ENCODE assay signal across 1 cellular context in genomic region chr3:39406368-39407258, GRCh38.
TF ChIP-seq lines count a peak whose summit lies in the region.

TSS of gene RPSA (plus strand) at chr3:39406720. CDS start at chr3:39407654, 934 bp downstream.

TF ChIP-seq in K562, 482 proteins besides CTCF, POLR2A, EP300 and RAD21 (continued from another document and continues in another):
- TF ChIP-seq ZBTB12 (CRISPR knock-in tag; IDR thresholded peaks at IDR 0.05) (peak; percentile 91), CBFB (CRISPR knock-in tag; IDR thresholded peaks at IDR 0.05) (no peak), GATAD2A (IDR thresholded peaks at IDR 0.05) (0 out of 2 replicates have a peak, but pooled peaks have one; percentile 50), MCM3 (IDR thresholded peaks at IDR 0.05) (no peak), ZNF778 (CRISPR knock-in tag; IDR thresholded peaks at IDR 0.05) (no peak), SETDB1 (IDR thresholded peaks at IDR 0.05; ENCODE audit: low read length) (no peak), EP400 (IDR thresholded peaks at IDR 0.05) (peak; percentile 100), ZNF780A (CRISPR knock-in tag; IDR thresholded peaks at IDR 0.05) (no peak), CHD1 (IDR thresholded peaks at IDR 0.05; ENCODE audit: low read length) (peak; percentile 71), CBX3 (IDR thresholded peaks at IDR 0.05; ENCODE audit: borderline replicate concordance in 1 of 2, low read length in 2 of 2) (peak in 1 of 2 experiments; percentile 12; a peak in 1 of 3 replicates), MEF2A (IDR thresholded peaks at IDR 0.05; ENCODE audit: control insufficient read depth, low read depth, low read length) (no peak), RFX7 (CRISPR knock-in tag; IDR thresholded peaks at IDR 0.05) (no peak), SMAD4 (CRISPR knock-in tag; conservative IDR thresholded peaks at IDR 0.05) (peak; percentile 84), HDAC8 (tag; IDR thresholded peaks at IDR 0.05) (peak; percentile 87), FOXJ3 (CRISPR knock-in tag; IDR thresholded peaks at IDR 0.05) (no peak), NFXL1 (CRISPR knock-in tag; IDR thresholded peaks at IDR 0.05) (no peak; the same call in 1 of the 2 replicates), SMAD1 (IDR thresholded peaks at IDR 0.05; ENCODE audit: low read depth, low read length, partially characterized antibody) (peak; percentile 95), ZBTB8A (IDR thresholded peaks at IDR 0.05; ENCODE audit: partially characterized antibody) (no peak), ETV1 (tag; conservative IDR thresholded peaks at IDR 0.05; ENCODE audit: low read depth) (peak; percentile 73; the same call in 1 of the 2 replicates), SRSF3 (IDR thresholded peaks at IDR 0.05; ENCODE audit: insufficient read depth, low read length) (peak; percentile 86; the same call in 1 of the 2 replicates), ELK1 (CRISPR knock-in tag; IDR thresholded peaks at IDR 0.05) (no peak), ZNF431 (CRISPR knock-in tag; IDR thresholded peaks at IDR 0.05) (peak; percentile 76; the same call in 1 of the 2 replicates), ZNF354B (CRISPR knock-in tag; IDR thresholded peaks at IDR 0.05) (no peak; the same call in 1 of the 2 replicates), HMGXB4 (CRISPR knock-in tag; IDR thresholded peaks at IDR 0.05) (peak; percentile 86; the same call in 1 of the 2 replicates), THRAP3 (IDR thresholded peaks at IDR 0.05; ENCODE audit: borderline replicate concordance) (no peak), U2AF2 (optimal IDR thresholded peaks at IDR 0.05; ENCODE audit: low read depth, low read length) (no peak), PREB (CRISPR knock-in tag; IDR thresholded peaks at IDR 0.05) (no peak; the same call in 1 of the 2 replicates), SMARCB1 (IDR thresholded peaks at IDR 0.05; ENCODE audit: insufficient read length, low read depth) (no peak), GATAD2B (IDR thresholded peaks at IDR 0.05; ENCODE audit: borderline replicate concordance) (peak; percentile 10; the same call in 1 of the 2 replicates), HDAC6 (IDR thresholded peaks at IDR 0.05; ENCODE audit: low read depth, low read length) (no peak), ARID3A (IDR thresholded peaks at IDR 0.05; ENCODE audit: borderline replicate concordance, low read depth, low read length) (no peak), ZNF232 (CRISPR knock-in tag; IDR thresholded peaks at IDR 0.05) (peak; percentile 82; the same call in 1 of the 2 replicates), TCF7 (IDR thresholded peaks at IDR 0.05; ENCODE audit: borderline replicate concordance) (no peak), SNAPC5 (CRISPR knock-in tag; IDR thresholded peaks at IDR 0.05) (no peak), YBX1 (IDR thresholded peaks at IDR 0.05) (no peak), MAZ (CRISPR knock-in tag; conservative IDR thresholded peaks at IDR 0.05 in 1 of 2, IDR thresholded peaks at IDR 0.05 in 1 of 2) (peak; percentile 83 to 95), KAT8 (IDR thresholded peaks at IDR 0.05; ENCODE audit: low read depth) (no peak), E4F1 (CRISPR knock-in tag; IDR thresholded peaks at IDR 0.05; ENCODE audit: borderline replicate concordance) (no peak), E2F8 (IDR thresholded peaks at IDR 0.05; ENCODE audit: low read depth, partially characterized antibody) (peak; percentile 92), HBP1 (CRISPR knock-in tag; IDR thresholded peaks at IDR 0.05) (peak; percentile 84), MAFK (IDR thresholded peaks at IDR 0.05; ENCODE audit: low read length) (no peak), ZFP30 (CRISPR knock-in tag; IDR thresholded peaks at IDR 0.05; ENCODE audit: borderline replicate concordance) (no peak), CBX1 (IDR thresholded peaks at IDR 0.05; ENCODE audit: low read depth) (peak; percentile 86), RBFOX2 (IDR thresholded peaks at IDR 0.05; ENCODE audit: low read depth, low read length) (peak; percentile 100), CREBBP (IDR thresholded peaks at IDR 0.05; ENCODE audit: low read depth, low read length) (no peak), NR2F6 (CRISPR knock-in tag; IDR thresholded peaks at IDR 0.05) (no peak), NKRF (IDR thresholded peaks at IDR 0.05; ENCODE audit: borderline replicate concordance) (peak; percentile 100), CSDE1 (IDR thresholded peaks at IDR 0.05) (no peak), FIP1L1 (IDR thresholded peaks at IDR 0.05; ENCODE audit: low read depth, low read length, poor library complexity, severe bottlenecking) (peak; percentile 97), EHMT2 (IDR thresholded peaks at IDR 0.05) (no peak), CREB5 (CRISPR knock-in tag; IDR thresholded peaks at IDR 0.05) (no peak), NBN (IDR thresholded peaks at IDR 0.05; ENCODE audit: low read depth) (peak; percentile 96), ZSCAN32 (CRISPR knock-in tag; IDR thresholded peaks at IDR 0.05) (no peak)
